31 cellular contexts compared by ENCODE assay signal in the genomic region with DNA sequence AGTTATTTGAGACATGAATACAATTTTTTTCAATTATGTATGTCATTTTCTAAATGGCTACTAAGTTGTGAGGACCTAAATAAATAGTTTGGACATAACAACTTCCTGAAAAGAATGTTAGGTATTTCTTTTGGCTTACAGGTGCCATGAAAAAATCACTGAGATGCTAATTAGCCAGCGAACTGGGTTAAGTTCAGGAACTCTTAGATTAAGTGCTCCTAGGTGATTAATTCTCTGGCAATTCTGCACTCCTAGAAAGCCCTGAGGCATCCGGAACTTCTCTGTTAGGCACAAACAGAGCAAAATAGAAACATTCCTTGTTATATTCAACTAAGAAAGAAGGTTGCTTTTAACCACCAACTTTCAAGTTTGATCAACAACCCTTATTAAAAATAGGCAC.
DNase-seq lines count a peak whose midpoint lies in the region; ATAC-seq, FAIRE-seq and TF ChIP-seq lines count a peak whose summit lies in the region.
"Had no signal": no experiment of that assay in that cellular context is flagged by ENCODE, and none has a peak within 500 bp of the region (broad histone marks: within the 10 kb centered on the region; RNA-seq: fewer than 3 reads in every experiment).

No MANE protein-coding gene starts in this region.

- no peak overlapping the region for H3K27ac Mint-ChIP-seq in natural killer cell treated with Interleukin-12 subunit alpha and Interleukin-12 subunit beta and Interleukin-15 and Interleukin-18, amount 100 ng/mL, for 72 hours
- H3K27ac Mint-ChIP-seq: activated CD8-positive, alpha-beta T cell treated with anti-CD3 and anti-CD28 coated beads, Interleukin-2, amount 10 ng/mL, durations not matched to agents 7 days and 5 days; activated naive CD8-positive, alpha-beta T cell; dendritic cell treated with granulocyte-macrophage colony-stimulating factor and Interleukin-4, amounts not matched to agents 40 ng/mL and 50 ng/mL, for 4 days; endodermal cell; stimulated activated naive CD8-positive, alpha-beta T cell treated with anti-CD3 and anti-CD28 coated beads, Interleukin-15, Interleukin-2, amounts not matched to agents 100 ng/mL and 50 ng/mL, for 24 hours had no signal

- H3K9me3 Mint-ChIP-seq in natural killer cell treated with Interleukin-12 subunit alpha and Interleukin-12 subunit beta and Interleukin-15 and Interleukin-18, amount 100 ng/mL, for 72 hours, result no peaks in the 10 kb centered on the region
- H3K9me3 Mint-ChIP-seq: endodermal cell; stimulated activated naive CD8-positive, alpha-beta T cell treated with anti-CD3 and anti-CD28 coated beads, Interleukin-15, Interleukin-2, amounts not matched to agents 100 ng/mL and 50 ng/mL, for 24 hours had no signal

- DNase-seq in GM12892 (ENCODE audit: insufficient read length), result no peak
- peak; percentile 79 for DNase-seq in M059J (ENCODE audit: low read depth)
- peak; percentile 70 for DNase-seq in bronchial epithelial cell (ENCODE audit: low read depth)
- DNase-seq in left lung, result no peak
- no peak for DNase-seq in activated CD8-positive, alpha-beta memory T cell treated with anti-CD3 and anti-CD28 coated beads, Interleukin-2, amount 50 U/mL, for 4 hours
- DNase-seq in natural killer cell treated with Interleukin-12 subunit alpha and Interleukin-12 subunit beta and Interleukin-15 and Interleukin-18, amount 100 ng/mL, for 72 hours (ENCODE audit: low spot score), result no peak
- no peak for DNase-seq in DMS53 treated with DMSO at 0.1 percent for 48 hours (lab: John Stamatoyannopoulos, UW; ENCODE audit: unreplicated experiment)
- DNase-seq: ACHN; activated CD4-positive, alpha-beta T cell treated with anti-CD3 and anti-CD28 coated beads for 1 hour; activated CD8-positive, alpha-beta T cell treated with anti-CD3 and anti-CD28 coated beads, Interleukin-2, amount 10 ng/mL, durations not matched to agents 7 days and 5 days; activated effector memory CD4-positive, alpha-beta T cell treated with Interleukin-2 at 50 U/mL for 16 hours; activated T-cell treated with anti-CD3 and anti-CD28 coated beads for 4 hours; aorta; BE2C; central memory CD4-positive, alpha-beta T cell; DMS53; endodermal cell; MV-4-11; ovary; retina; small intestine; T-helper 1 cell; tibial artery had no signal

- ATAC-seq in left lung, result peak; percentile 69
- ATAC-seq in natural killer cell treated with Interleukin-12 subunit alpha and Interleukin-12 subunit beta and Interleukin-15 and Interleukin-18, amount 100 ng/mL, for 72 hours, result no peak
- ATAC-seq: activated CD8-positive, alpha-beta T cell treated with anti-CD3 and anti-CD28 coated beads, Interleukin-2, amount 10 ng/mL, durations not matched to agents 7 days and 5 days had no signal

- TF ChIP-seq POLR2A in GM12892 (IDR thresholded peaks at IDR 0.05; ENCODE audit: low read depth, low read length), result no peak

- H3K4me3 ChIP-seq in bronchial epithelial cell (ENCODE audit: low read depth, low read length) (no peak overlapping the region), left lung (no peak overlapping the region)
- H3K4me3 ChIP-seq: lung, ovary, tibial artery had no signal

- H3K36me3 Mint-ChIP-seq in natural killer cell treated with Interleukin-12 subunit alpha and Interleukin-12 subunit beta and Interleukin-15 and Interleukin-18, amount 100 ng/mL, for 72 hours, result peaks cover 5% of the 10 kb centered on the region

- no peaks in the 10 kb centered on the region for H3K9me3 ChIP-seq in left lung
- H3K9me3 ChIP-seq: BE2C, ovary, tibial artery had no signal

- H3K27me3 ChIP-seq in bronchial epithelial cell (ENCODE audit: control insufficient read depth, insufficient read depth, low read length) (no peaks in the 10 kb centered on the region), left lung (no peaks in the 10 kb centered on the region)
- H3K27me3 ChIP-seq: BE2C, ovary, tibial artery had no signal

- H3K36me3 ChIP-seq in bronchial epithelial cell (ENCODE audit: control insufficient read depth, insufficient read depth, low read length) (no peaks in the 10 kb centered on the region), left lung (no peaks in the 10 kb centered on the region)
- H3K36me3 ChIP-seq: BE2C, ovary, tibial artery had no signal

- peak overlapping the region in 1 of 2 donors; percentile 2 for H3K27ac ChIP-seq in left lung
- H3K27ac ChIP-seq: KMS-11, ovary, tibial artery had no signal

- no peaks in the 10 kb centered on the region for H3K4me1 ChIP-seq in left lung
- H3K4me1 ChIP-seq: BE2C, tibial artery had no signal

- FAIRE-seq in GM12892 (lab: Jason Lieb, UNC), result peak; percentile 5
- no peak for FAIRE-seq in bronchial epithelial cell (lab: Jason Lieb, UNC)
- FAIRE-seq: GM18507, islet of Langerhans, small intestine, TTC549 had no signal

- no peak for TF ChIP-seq CTCF in bronchial epithelial cell (IDR thresholded peaks at IDR 0.05; ENCODE audit: insufficient read depth, low read length, severe bottlenecking)
- no peak for TF ChIP-seq CTCF in left lung (IDR thresholded peaks at IDR 0.05)

- peaks cover 0 to 9% of the 10 kb centered on the region in 2 donors for H3K4me1 Mint-ChIP-seq in natural killer cell treated with Interleukin-12 subunit alpha and Interleukin-12 subunit beta and Interleukin-15 and Interleukin-18, amount 100 ng/mL, for 72 hours (ENCODE audit: low read depth in 2 of 2)

- intact Hi-C loops in left lung (cut with DNase I), result no loop called here

- H3K27me3 Mint-ChIP-seq in natural killer cell treated with Interleukin-12 subunit alpha and Interleukin-12 subunit beta and Interleukin-15 and Interleukin-18, amount 100 ng/mL, for 72 hours, result no peaks in the 10 kb centered on the region
- H3K27me3 Mint-ChIP-seq: activated naive CD8-positive, alpha-beta T cell; dendritic cell treated with granulocyte-macrophage colony-stimulating factor and Interleukin-4, amounts not matched to agents 40 ng/mL and 50 ng/mL, for 4 days; stimulated activated naive CD8-positive, alpha-beta T cell treated with anti-CD3 and anti-CD28 coated beads, Interleukin-15, Interleukin-2, amounts not matched to agents 100 ng/mL and 50 ng/mL, for 24 hours had no signal

- H3K4me3 Mint-ChIP-seq in natural killer cell treated with Interleukin-12 subunit alpha and Interleukin-12 subunit beta and Interleukin-15 and Interleukin-18, amount 100 ng/mL, for 72 hours, result no peak overlapping the region
- H3K4me3 Mint-ChIP-seq: activated CD8-positive, alpha-beta T cell treated with anti-CD3 and anti-CD28 coated beads, Interleukin-2, amount 10 ng/mL, durations not matched to agents 7 days and 5 days; activated naive CD8-positive, alpha-beta T cell; dendritic cell treated with granulocyte-macrophage colony-stimulating factor and Interleukin-4, amounts not matched to agents 40 ng/mL and 50 ng/mL, for 4 days; endodermal cell; stimulated activated naive CD8-positive, alpha-beta T cell treated with anti-CD3 and anti-CD28 coated beads, Interleukin-15, Interleukin-2, amounts not matched to agents 100 ng/mL and 50 ng/mL, for 24 hours had no signal

Comparison
In these comparisons a context has a peak if more than half of its experiments do, and no peak if none do; other contexts are left out.
1. DNase-seq: peak in M059J (single experiment) and bronchial epithelial cell (single experiment); none in GM12892 (single experiment), left lung (0 of 2), activated CD8-positive, alpha-beta memory T cell treated with anti-CD3 and anti-CD28 coated beads, Interleukin-2, amount 50 U/mL, for 4 hours (single experiment), natural killer cell treated with Interleukin-12 subunit alpha and Interleukin-12 subunit beta and Interleukin-15 and Interleukin-18, amount 100 ng/mL, for 72 hours (single experiment) and DMS53 treated with DMSO at 0.1 percent for 48 hours (single experiment).